9 cellular contexts compared by ENCODE assay signal in the genomic region with DNA sequence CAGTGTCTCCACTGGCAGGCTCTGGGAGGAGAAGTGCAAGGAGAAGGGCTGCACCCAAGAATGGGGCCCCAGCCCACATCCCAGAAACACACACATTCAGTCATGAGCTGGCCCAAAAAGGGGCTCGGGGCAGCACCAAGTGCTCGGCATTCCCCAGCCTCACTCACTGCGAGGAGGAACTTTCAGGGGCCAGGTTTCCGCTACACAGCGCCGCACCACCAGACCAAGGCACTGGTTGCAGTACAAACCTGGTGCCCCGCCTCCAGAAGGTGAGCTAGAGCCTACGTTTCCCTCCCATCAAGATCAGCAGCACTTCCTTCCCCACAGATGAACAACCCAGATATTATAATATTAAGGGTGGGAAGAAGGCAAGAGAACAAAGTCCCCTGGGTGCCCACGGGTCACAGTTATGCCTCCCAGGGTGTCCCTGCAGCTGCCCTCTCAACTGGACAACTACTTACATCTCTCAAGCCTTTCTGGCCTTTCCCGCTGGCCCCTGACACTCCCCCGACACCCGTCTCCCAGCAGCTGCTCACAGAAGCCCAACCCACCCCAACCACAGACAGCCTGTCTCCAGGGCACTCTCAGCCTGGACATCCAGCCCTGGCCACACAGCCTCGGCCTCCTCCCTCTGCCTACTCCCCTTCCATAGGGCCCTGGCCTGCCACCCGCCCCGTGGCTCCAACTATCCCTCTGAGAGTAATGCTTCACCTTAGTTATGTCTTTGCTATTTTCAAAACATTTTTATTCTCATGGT. TPM values are rescaled to one million over a fixed set of nuclear protein-coding genes. Genes with fewer than 3 reads are reported as not detected.
DNase-seq lines count a peak whose midpoint lies in the region; ATAC-seq and TF ChIP-seq lines count a peak whose summit lies in the region.
"Had no signal": no experiment of that assay in that cellular context is flagged by ENCODE, and none has a peak within 500 bp of the region (broad histone marks: within the 10 kb centered on the region; RNA-seq: fewer than 3 reads in every experiment).

No MANE protein-coding gene starts in this region.

- peak; percentile 46 to 72 (median 60) for DNase-seq in CD4-positive, alpha-beta T cell
- DNase-seq in T-helper 2 cell (peak in 4 of 5 experiments; percentile 52 to 76 (median 69)), nephron progenitor cell (peak; percentile 32), cerebellum (ENCODE audit: low spot score) (no peak), cortex of kidney (lab: John Stamatoyannopoulos, UW) (no peak), GM03348 (ENCODE audit: low spot score) (no peak)
- peak; percentile 66 for DNase-seq in activated naive CD4-positive, alpha-beta T cell treated with anti-CD3 and anti-CD28 coated beads, Interleukin-2, amount 50 U/mL, for 16 hours
- DNase-seq: MG63 had no signal

- TF ChIP-seq CTCF in CD4-positive, alpha-beta T cell (IDR thresholded peaks at IDR 0.05) = no peak
- TF ChIP-seq CTCF in nephron progenitor cell (IDR thresholded peaks at IDR 0.05) = no peak

- CTCF ChIA-PET in CD4-positive, alpha-beta T cell (lab: Charles Lee) = interaction anchor here (0.8 to 5.3 kb wide), 8 partner anchors 9 to 133 kb away, joined by 3 to 38 read pairs (median 4); a partner anchor contains a TSS

- H3K4me3 Mint-ChIP-seq in CD4-positive, alpha-beta T cell = peak overlapping the region; percentile 95
- peak overlapping the region; percentile 50 for H3K4me3 Mint-ChIP-seq in nephron progenitor cell

- H3K9me3 ChIP-seq in CD4-positive, alpha-beta T cell (ENCODE audit: control insufficient read depth, low read length) = no peaks in the 10 kb centered on the region
- H3K9me3 ChIP-seq: MG63 had no signal

- peaks cover 74% of the 10 kb centered on the region for H3K36me3 Mint-ChIP-seq in CD4-positive, alpha-beta T cell (ENCODE audit: low read depth)
- peaks cover 10% of the 10 kb centered on the region for H3K36me3 Mint-ChIP-seq in nephron progenitor cell (ENCODE audit: low read depth)

- no peaks in the 10 kb centered on the region for H3K9me3 Mint-ChIP-seq in CD4-positive, alpha-beta T cell
- no peaks in the 10 kb centered on the region for H3K9me3 Mint-ChIP-seq in nephron progenitor cell

- peak; percentile 45 for ATAC-seq in CD4-positive, alpha-beta T cell (ENCODE audit: poor library complexity)
- ATAC-seq in HG03196 (IDR thresholded peaks at IDR 0.05; ENCODE audit: unreplicated experiment) = no peak

- intact Hi-C loops in CD4-positive, alpha-beta T cell (cut with DNase I, micrococcal nuclease) = loop anchor here in 1 of 2 experiments (10.0 kb wide), 1 partner anchor 133 kb away; no protein-coding TSS in a partner anchor

- POLR2A ChIA-PET in CD4-positive, alpha-beta T cell (lab: Charles Lee) = interaction anchor here (0.9 to 6.6 kb wide), 8 partner anchors 9 to 221 kb away, joined by 4 to 72 read pairs (median 6); a partner anchor contains a TSS

- peak overlapping the region; percentile 96 for H3K27ac Mint-ChIP-seq in CD4-positive, alpha-beta T cell
- peak overlapping the region; percentile 66 for H3K27ac Mint-ChIP-seq in nephron progenitor cell

- no peaks in the 10 kb centered on the region for H3K27me3 ChIP-seq in CD4-positive, alpha-beta T cell (ENCODE audit: control insufficient read depth, insufficient read depth, low read length)
- H3K27me3 ChIP-seq: MG63 had no signal

- H3K27ac ChIP-seq in CD4-positive, alpha-beta T cell (ENCODE audit: low read depth, low read length) = peak overlapping the region; percentile 100

- H3K27me3 Mint-ChIP-seq in CD4-positive, alpha-beta T cell = no peaks in the 10 kb centered on the region
- H3K27me3 Mint-ChIP-seq in nephron progenitor cell (ENCODE audit: low read depth, poor library complexity) = no peaks in the 10 kb centered on the region

- peaks cover 64% of the 10 kb centered on the region for H3K4me1 Mint-ChIP-seq in CD4-positive, alpha-beta T cell (ENCODE audit: low read depth)
- peaks cover 54% of the 10 kb centered on the region for H3K4me1 Mint-ChIP-seq in nephron progenitor cell

RNA-seq across cellular contexts. Expression of a gene that starts 3.8 kb away (rescaled TPM):
- 100 to 1,000 TPM; 434 to 440 TPM for total RNA-seq in CD4-positive, alpha-beta T cell
- 16.2 TPM for total RNA-seq in cerebellum

RNA-seq across cellular contexts. Expression of a gene that starts 9.5 kb away (rescaled TPM):
- total RNA-seq in CD4-positive, alpha-beta T cell = 10 to 100 TPM; 30.3 to 32.8 TPM
- 8.5 TPM for total RNA-seq in cerebellum

RNA-seq across cellular contexts. Expression of a gene that starts 15.6 kb away (rescaled TPM):
- total RNA-seq in CD4-positive, alpha-beta T cell = 1 to 10 TPM; 6.6 to 7.4 TPM
- total RNA-seq in cerebellum = 7.8 TPM

RNA-seq across cellular contexts. Expression of a gene that starts 18.5 kb away (rescaled TPM):
- total RNA-seq in CD4-positive, alpha-beta T cell = 10 to 100 TPM; 59.9 to 60.0 TPM
- 16.7 TPM for total RNA-seq in cerebellum

RNA-seq across cellular contexts. Expression of a gene that starts 22.4 kb away (rescaled TPM):
- 1 to 10 TPM; 1.4 to 3.9 TPM for total RNA-seq in CD4-positive, alpha-beta T cell
- 26.5 TPM for total RNA-seq in cerebellum

Comparison
In these comparisons a context has a peak if more than half of its experiments do, and no peak if none do; other contexts are left out.
1. DNase-seq: peak in CD4-positive, alpha-beta T cell (10 of 10), T-helper 2 cell (4 of 5), activated naive CD4-positive, alpha-beta T cell treated with anti-CD3 and anti-CD28 coated beads, Interleukin-2, amount 50 U/mL, for 16 hours (single experiment) and nephron progenitor cell (single experiment); none in cerebellum (single experiment), cortex of kidney (single experiment) and GM03348 (single experiment).
2. RNA of a gene that starts 3.8 kb away (total RNA-seq): 434 to 440 TPM in CD4-positive, alpha-beta T cell; 16.2 TPM in cerebellum (single experiment); every median in the first group is over 10 times any median in the second.